21 cellular contexts compared by ENCODE assay signal in genomic region chr5:98877600-98877999, GRCh38.
"Had no signal": no experiment of that assay in that cellular context is flagged by ENCODE, and none has a peak within 500 bp of the region (broad histone marks: within the 10 kb centered on the region; RNA-seq: fewer than 3 reads in every experiment).

No MANE protein-coding gene starts in this region.

- DNase-seq: activated CD8-positive, alpha-beta memory T cell treated with anti-CD3 and anti-CD28 coated beads, Interleukin-2, amount 10 ng/mL, durations not matched to agents 7 days and 5 days; activated T-cell treated with anti-CD3 and anti-CD28 coated beads for 4 hours; body of pancreas; effector CD4-positive, alpha-beta T cell; heart left ventricle; islet precursor cell; left cardiac atrium; mesenchymal stem cell; mucosa of descending colon; stimulated activated CD4-positive, alpha-beta T cell treated with anti-CD3 and anti-CD28 coated beads, Interleukin-2, amount 100 ng/mL, for 48 hours; stimulated activated CD8-positive, alpha-beta memory T cell treated with anti-CD3 and anti-CD28 coated beads, Interleukin-4, amount 100 ng/mL, for 48 hours; stimulated activated naive CD4-positive, alpha-beta T cell; T-helper 9 cell had no signal

- H3K27ac Mint-ChIP-seq: activated T-helper 2 cell treated with anti-CD3 and anti-CD28 coated beads, Interferon-gamma antibody, Interleukin-2, Interleukin-4, amounts not matched to agents 10 μg/mL and 5 μg/mL and 100 μg/mL, durations not matched to agents 14 hours and 24 hours and 36 hours; dendritic cell treated with granulocyte-macrophage colony-stimulating factor and Interleukin-4, amounts not matched to agents 40 ng/mL and 50 ng/mL, for 4 days; type B pancreatic cell had no signal

- H3K4me3 Mint-ChIP-seq: activated CD8-positive, alpha-beta memory T cell treated with anti-CD3 and anti-CD28 coated beads, Interleukin-2, amount 10 ng/mL, durations not matched to agents 7 days and 5 days; dendritic cell treated with granulocyte-macrophage colony-stimulating factor and Interleukin-4, amounts not matched to agents 40 ng/mL and 50 ng/mL, for 4 days; type B pancreatic cell; WTC11 had no signal

- H3K9me3 ChIP-seq: body of pancreas, heart left ventricle, mucosa of descending colon, prostate gland, thoracic aorta, vagina had no signal

- H3K4me1 Mint-ChIP-seq: WTC11 had no signal

- H3K27me3 ChIP-seq: body of pancreas, cardiac muscle cell, heart left ventricle, vagina had no signal

- H3K4me1 ChIP-seq: body of pancreas, heart left ventricle, prostate gland, vagina had no signal

- ATAC-seq: activated CD8-positive, alpha-beta memory T cell treated with anti-CD3 and anti-CD28 coated beads, Interleukin-2, amount 10 ng/mL, durations not matched to agents 7 days and 5 days; body of pancreas; heart left ventricle; left cardiac atrium; mucosa of descending colon; WTC11 had no signal

- H3K9me3 Mint-ChIP-seq: activated T-helper 2 cell treated with anti-CD3 and anti-CD28 coated beads, Interferon-gamma antibody, Interleukin-2, Interleukin-4, amounts not matched to agents 10 μg/mL and 5 μg/mL and 100 μg/mL, durations not matched to agents 14 hours and 24 hours and 36 hours; dendritic cell treated with granulocyte-macrophage colony-stimulating factor and Interleukin-4, amounts not matched to agents 40 ng/mL and 50 ng/mL, for 4 days; type B pancreatic cell; WTC11 had no signal

- H3K27ac ChIP-seq: body of pancreas, cardiac muscle cell, heart left ventricle, prostate gland, thoracic aorta, vagina had no signal

- H3K27me3 Mint-ChIP-seq: activated CD8-positive, alpha-beta memory T cell treated with anti-CD3 and anti-CD28 coated beads, Interleukin-2, amount 10 ng/mL, durations not matched to agents 7 days and 5 days; dendritic cell treated with granulocyte-macrophage colony-stimulating factor and Interleukin-4, amounts not matched to agents 40 ng/mL and 50 ng/mL, for 4 days; type B pancreatic cell had no signal

- H3K4me3 ChIP-seq: body of pancreas, cardiac muscle cell, heart left ventricle, mucosa of descending colon, prostate gland, thoracic aorta, vagina had no signal

- H3K36me3 ChIP-seq: prostate gland had no signal
